In genomic region chr17:31877911-31878702, GRCh38 we compare ENCODE assay signal across 13 cellular contexts. TPM values are rescaled to one million over a fixed set of nuclear protein-coding genes. Genes with fewer than 3 reads are reported as not detected.
DNase-seq lines count a peak whose midpoint lies in the region; ATAC-seq and TF ChIP-seq lines count a peak whose summit lies in the region.
"Had no signal": no experiment of that assay in that cellular context is flagged by ENCODE, and none has a peak within 500 bp of the region (broad histone marks: within the 10 kb centered on the region; RNA-seq: fewer than 3 reads in every experiment).

No MANE protein-coding gene starts in this region.

- ATAC-seq in activated CD4-positive, alpha-beta T cell treated with anti-CD3 and anti-CD28 coated beads for 36 hours, result peak; percentile 89
- no peak for ATAC-seq in stimulated activated naive B cell treated with anti-CD40 and anti-IgM and Interleukin-4, amounts not matched to agents 10 μg/mL and 1 μg/mL and 100 μg/mL, for 72 hours (replicated peaks)
- no peak for ATAC-seq in HG03439 (IDR thresholded peaks at IDR 0.05; ENCODE audit: unreplicated experiment)
- no peak for ATAC-seq in HG02970 (IDR thresholded peaks at IDR 0.05; ENCODE audit: low FRiP score, unreplicated experiment)

- intact Hi-C loops in activated CD4-positive, alpha-beta T cell treated with anti-CD3 and anti-CD28 coated beads for 36 hours (cut with DNase I, micrococcal nuclease), result loop anchor here (1.0 kb wide), 2 partner anchors 19 to 23 kb away; partner anchors contain the start of genes UTP6 (in 2 of the 2) and COPRS (in 1 of the 2)

- H3K4me1 Mint-ChIP-seq in activated CD4-positive, alpha-beta T cell treated with anti-CD3 and anti-CD28 coated beads for 36 hours, result peaks cover 25% of the 10 kb centered on the region
- H3K4me1 Mint-ChIP-seq in activated naive CD4-positive, alpha-beta T cell treated with anti-CD3 and anti-CD28 coated beads, Interleukin-2, amount 10 ng/mL, durations not matched to agents 7 days and 5 days, result peaks cover 11% of the 10 kb centered on the region
- peaks cover 8 to 24% of the 10 kb centered on the region in 2 donors for H3K4me1 Mint-ChIP-seq in stimulated activated naive B cell treated with anti-CD40 and anti-IgM and Interleukin-4, amounts not matched to agents 10 μg/mL and 1 μg/mL and 100 μg/mL, for 72 hours

- no peaks in the 10 kb centered on the region for H3K9me3 Mint-ChIP-seq in activated CD4-positive, alpha-beta T cell treated with anti-CD3 and anti-CD28 coated beads for 36 hours (ENCODE audit: low read depth)
- no peaks in the 10 kb centered on the region for H3K9me3 Mint-ChIP-seq in activated naive CD4-positive, alpha-beta T cell treated with anti-CD3 and anti-CD28 coated beads, Interleukin-2, amount 10 ng/mL, durations not matched to agents 7 days and 5 days
- no peaks in the 10 kb centered on the region for H3K9me3 Mint-ChIP-seq in stimulated activated naive B cell treated with anti-CD40 and anti-IgM and Interleukin-4, amounts not matched to agents 10 μg/mL and 1 μg/mL and 100 μg/mL, for 72 hours

- H3K4me3 Mint-ChIP-seq in activated CD4-positive, alpha-beta T cell treated with anti-CD3 and anti-CD28 coated beads for 36 hours, result peak overlapping the region; percentile 23
- no peak overlapping the region for H3K4me3 Mint-ChIP-seq in activated naive CD4-positive, alpha-beta T cell treated with anti-CD3 and anti-CD28 coated beads, Interleukin-2, amount 10 ng/mL, durations not matched to agents 7 days and 5 days
- no peak overlapping the region for H3K4me3 Mint-ChIP-seq in stimulated activated naive B cell treated with anti-CD40 and anti-IgM and Interleukin-4, amounts not matched to agents 10 μg/mL and 1 μg/mL and 100 μg/mL, for 72 hours

- no peaks in the 10 kb centered on the region for H3K27me3 Mint-ChIP-seq in activated CD4-positive, alpha-beta T cell treated with anti-CD3 and anti-CD28 coated beads for 36 hours
- H3K27me3 Mint-ChIP-seq in activated naive CD4-positive, alpha-beta T cell treated with anti-CD3 and anti-CD28 coated beads, Interleukin-2, amount 10 ng/mL, durations not matched to agents 7 days and 5 days, result no peaks in the 10 kb centered on the region
- H3K27me3 Mint-ChIP-seq in stimulated activated naive B cell treated with anti-CD40 and anti-IgM and Interleukin-4, amounts not matched to agents 10 μg/mL and 1 μg/mL and 100 μg/mL, for 72 hours, result no peaks in the 10 kb centered on the region

- peak overlapping the region; percentile 94 for H3K27ac Mint-ChIP-seq in activated CD4-positive, alpha-beta T cell treated with anti-CD3 and anti-CD28 coated beads for 36 hours
- peak overlapping the region; percentile 39 for H3K27ac Mint-ChIP-seq in activated naive CD4-positive, alpha-beta T cell treated with anti-CD3 and anti-CD28 coated beads, Interleukin-2, amount 10 ng/mL, durations not matched to agents 7 days and 5 days
- H3K27ac Mint-ChIP-seq in stimulated activated naive B cell treated with anti-CD40 and anti-IgM and Interleukin-4, amounts not matched to agents 10 μg/mL and 1 μg/mL and 100 μg/mL, for 72 hours, result peak overlapping the region; percentile 70

- peak; percentile 63 for DNase-seq in activated CD4-positive, alpha-beta T cell treated with anti-CD3 and anti-CD28 coated beads for 36 hours
- no peak for DNase-seq in activated CD4-positive, alpha-beta T cell treated with anti-CD3 and anti-CD28 coated beads, Interleukin-2, amount 50 U/mL, for 1 hour
- DNase-seq in activated naive CD4-positive, alpha-beta T cell treated with anti-CD3 and anti-CD28 coated beads, Interleukin-2, amount 10 ng/mL, durations not matched to agents 7 days and 5 days, result no peak
- peak; percentile 14 for DNase-seq in fibroblast of pulmonary artery (ENCODE audit: low read depth)
- DNase-seq in stimulated activated naive B cell treated with anti-CD40 and anti-IgM and Interleukin-4, amounts not matched to agents 10 μg/mL and 1 μg/mL and 100 μg/mL, for 72 hours, result no peak
- no peak for DNase-seq in NCI-H510A treated with DMSO at 0.1 percent for 48 hours (lab: John Stamatoyannopoulos, UW)
- DNase-seq: 8988T, hippocampal formation, NCI-H187, occipital lobe, SHP77 treated with DMSO at 0.1 percent for 48 hours had no signal

- H3K4me3 ChIP-seq in fibroblast of pulmonary artery (replicated peaks; ENCODE audit: low read depth, low read length), result no peak overlapping the region

- TF ChIP-seq CTCF in fibroblast of pulmonary artery (IDR thresholded peaks at IDR 0.05; ENCODE audit: low read length, missing control alignments), result no peak

- POLR2A ChIA-PET in activated CD4-positive, alpha-beta T cell treated with anti-CD3 and anti-CD28 coated beads for 36 hours (lab: Charles Lee), result interaction anchor here (0.7 kb wide), 1 partner anchor 388 kb away, joined by 3 read pairs; no protein-coding TSS in a partner anchor

- CTCF ChIA-PET in activated CD4-positive, alpha-beta T cell treated with anti-CD3 and anti-CD28 coated beads for 36 hours (lab: Charles Lee), result interaction anchor here (0.7 to 1.4 kb wide), 3 partner anchors 19 to 444 kb away, joined by 3 to 4 read pairs (median 3); no protein-coding TSS in a partner anchor
- CTCF ChIA-PET in activated naive CD4-positive, alpha-beta T cell treated with anti-CD3 and anti-CD28 coated beads, Interleukin-2, amount 10 ng/mL, durations not matched to agents 7 days and 5 days (lab: Charles Lee), result interaction anchor here (0.6 kb wide), 1 partner anchor 68 kb away, joined by 4 read pairs; no protein-coding TSS in a partner anchor

- peaks cover 56% of the 10 kb centered on the region for H3K36me3 Mint-ChIP-seq in activated CD4-positive, alpha-beta T cell treated with anti-CD3 and anti-CD28 coated beads for 36 hours (ENCODE audit: low read depth)
- H3K36me3 Mint-ChIP-seq in activated naive CD4-positive, alpha-beta T cell treated with anti-CD3 and anti-CD28 coated beads, Interleukin-2, amount 10 ng/mL, durations not matched to agents 7 days and 5 days, result peaks cover 50% of the 10 kb centered on the region
- peaks cover 33 to 45% of the 10 kb centered on the region in 2 donors for H3K36me3 Mint-ChIP-seq in stimulated activated naive B cell treated with anti-CD40 and anti-IgM and Interleukin-4, amounts not matched to agents 10 μg/mL and 1 μg/mL and 100 μg/mL, for 72 hours

RNA-seq across cellular contexts. Expression of gene COPRS, which starts 19.1 kb away (rescaled TPM):
- 10 to 100 TPM; 35.0 to 41.3 TPM for total RNA-seq in activated CD4-positive, alpha-beta T cell treated with anti-CD3 and anti-CD28 coated beads for 36 hours

RNA-seq across cellular contexts. Expression of gene UTP6, which starts 23.4 kb away (rescaled TPM):
- 100 to 1,000 TPM in 1 of 2 experiments, 10 to 100 TPM in 1; 93.5 to 125 TPM for total RNA-seq in activated CD4-positive, alpha-beta T cell treated with anti-CD3 and anti-CD28 coated beads for 36 hours

RNA-seq across cellular contexts. Expression of gene SUZ12, which starts 58.7 kb away (rescaled TPM):
- 10 to 100 TPM; 67.2 to 77.1 TPM for total RNA-seq in activated CD4-positive, alpha-beta T cell treated with anti-CD3 and anti-CD28 coated beads for 36 hours

Comparison
In these comparisons a context has a peak if more than half of its experiments do, and no peak if none do; other contexts are left out.
1. DNase-seq: peak in activated CD4-positive, alpha-beta T cell treated with anti-CD3 and anti-CD28 coated beads for 36 hours (single experiment) and fibroblast of pulmonary artery (single experiment); none in activated CD4-positive, alpha-beta T cell treated with anti-CD3 and anti-CD28 coated beads, Interleukin-2, amount 50 U/mL, for 1 hour (single experiment), activated naive CD4-positive, alpha-beta T cell treated with anti-CD3 and anti-CD28 coated beads, Interleukin-2, amount 10 ng/mL, durations not matched to agents 7 days and 5 days (single experiment), stimulated activated naive B cell treated with anti-CD40 and anti-IgM and Interleukin-4, amounts not matched to agents 10 μg/mL and 1 μg/mL and 100 μg/mL, for 72 hours (single experiment) and NCI-H510A treated with DMSO at 0.1 percent for 48 hours (single experiment).
2. H3K27ac Mint-ChIP-seq: peak in every context shown above with its lines; median percentile 94 in activated CD4-positive, alpha-beta T cell treated with anti-CD3 and anti-CD28 coated beads for 36 hours; 70 in stimulated activated naive B cell treated with anti-CD40 and anti-IgM and Interleukin-4, amounts not matched to agents 10 μg/mL and 1 μg/mL and 100 μg/mL, for 72 hours; 39 in activated naive CD4-positive, alpha-beta T cell treated with anti-CD3 and anti-CD28 coated beads, Interleukin-2, amount 10 ng/mL, durations not matched to agents 7 days and 5 days.